In the genomic region with DNA sequence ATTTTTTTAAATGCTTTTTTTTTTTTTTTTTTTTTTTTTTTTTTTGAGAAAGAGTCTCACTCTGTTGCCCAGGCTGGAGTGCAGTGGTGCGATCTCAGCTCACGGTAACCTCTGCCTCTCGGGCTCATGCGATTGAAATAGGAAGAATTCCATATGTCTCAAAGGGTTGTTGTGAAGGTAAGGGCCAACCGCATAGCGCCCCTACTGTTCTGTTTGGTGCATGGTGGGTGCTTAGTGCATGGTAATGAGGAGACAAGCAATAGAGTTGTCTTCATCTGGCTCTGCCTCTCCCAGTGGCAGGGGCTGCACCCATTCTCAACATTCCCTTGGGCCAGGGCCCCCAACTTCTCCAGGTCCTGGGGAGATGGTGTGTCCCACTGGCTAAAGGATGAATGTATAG, we compare ENCODE assay signal across 8 cellular contexts.
A peak's percentile ranks its signal among the peaks of the same experiment; 100 is the strongest.
DNase-seq lines count a peak whose midpoint lies in the region; ATAC-seq, FAIRE-seq and TF ChIP-seq lines count a peak whose summit lies in the region.

No MANE protein-coding gene starts in this region.

- H3K4me1 ChIP-seq in OCI-LY3 (ENCODE audit: low read length): peaks cover 4% of the 10 kb centered on the region; the same call in 1 of the 2 replicates
- H3K4me1 ChIP-seq in keratinocyte (ENCODE audit: control insufficient read depth, extremely low read depth, insufficient read depth, low read length): no peaks in the 10 kb centered on the region

- intact Hi-C loops in activated T-helper 1 cell treated with anti-CD3 and anti-CD28 coated beads, Interleukin-12 subunit alpha, Interleukin-12 subunit beta, Interleukin-2, Interleukin-4 antibody, amounts not matched to agents 30 ng/mL and 10 ng/mL and 1 ng/mL, durations not matched to agents 14 hours and 24 hours and 36 hours (cut with micrococcal nuclease): no loop called here

- H3K4me1 Mint-ChIP-seq in activated T-helper 1 cell treated with anti-CD3 and anti-CD28 coated beads, Interleukin-12 subunit alpha, Interleukin-12 subunit beta, Interleukin-2, Interleukin-4 antibody, amounts not matched to agents 30 ng/mL and 10 ng/mL and 1 ng/mL, durations not matched to agents 14 hours and 24 hours and 36 hours (ENCODE audit: low read depth): no peaks in the 10 kb centered on the region

- ATAC-seq in HG02759 (IDR thresholded peaks at IDR 0.05; ENCODE audit: unreplicated experiment) (peak; percentile 63), HG02884 (IDR thresholded peaks at IDR 0.05; ENCODE audit: unreplicated experiment) (no peak), HG02588 (IDR thresholded peaks at IDR 0.05; ENCODE audit: unreplicated experiment) (no peak)

- H3K27ac ChIP-seq in OCI-LY3 (ENCODE audit: low read length): no peak overlapping the region
- no peak overlapping the region for H3K27ac ChIP-seq in keratinocyte (ENCODE audit: control insufficient read depth, insufficient read depth, low read length)

- H3K4me3 ChIP-seq in OCI-LY3 (ENCODE audit: low read length) (no peak overlapping the region), keratinocyte (ENCODE audit: control insufficient read depth in 2 of 3, extremely low read depth in 1 of 3, insufficient read depth in 2 of 3, low read depth in 1 of 3, low read length in 3 of 3) (no peak overlapping the region)

- H3K9ac ChIP-seq in OCI-LY3 (ENCODE audit: low read length) (no peak overlapping the region), keratinocyte (ENCODE audit: control insufficient read depth, extremely low read depth, insufficient read depth, low read length) (no peak overlapping the region)

- H3K9me3 ChIP-seq in OCI-LY3 (ENCODE audit: insufficient read depth, low read length) (no peaks in the 10 kb centered on the region), keratinocyte (ENCODE audit: control insufficient read depth, low read depth, low read length) (no peaks in the 10 kb centered on the region)

- no peaks in the 10 kb centered on the region for H3K79me2 ChIP-seq in OCI-LY3 (ENCODE audit: low read length)
- no peaks in the 10 kb centered on the region for H3K79me2 ChIP-seq in keratinocyte (ENCODE audit: control insufficient read depth, insufficient read depth, low read length)

- H3K9me3 Mint-ChIP-seq in activated T-helper 1 cell treated with anti-CD3 and anti-CD28 coated beads, Interleukin-12 subunit alpha, Interleukin-12 subunit beta, Interleukin-2, Interleukin-4 antibody, amounts not matched to agents 30 ng/mL and 10 ng/mL and 1 ng/mL, durations not matched to agents 14 hours and 24 hours and 36 hours: no peaks in the 10 kb centered on the region

- H3K9me1 ChIP-seq in keratinocyte (ENCODE audit: control insufficient read depth, extremely low read depth, insufficient read depth, low read length): no peaks in the 10 kb centered on the region

- no peaks in the 10 kb centered on the region for H3K36me3 Mint-ChIP-seq in activated T-helper 1 cell treated with anti-CD3 and anti-CD28 coated beads, Interleukin-12 subunit alpha, Interleukin-12 subunit beta, Interleukin-2, Interleukin-4 antibody, amounts not matched to agents 30 ng/mL and 10 ng/mL and 1 ng/mL, durations not matched to agents 14 hours and 24 hours and 36 hours (ENCODE audit: low read depth)

- no peak overlapping the region for H3K4me3 Mint-ChIP-seq in activated T-helper 1 cell treated with anti-CD3 and anti-CD28 coated beads, Interleukin-12 subunit alpha, Interleukin-12 subunit beta, Interleukin-2, Interleukin-4 antibody, amounts not matched to agents 30 ng/mL and 10 ng/mL and 1 ng/mL, durations not matched to agents 14 hours and 24 hours and 36 hours

- H4K20me1 ChIP-seq in OCI-LY3 (ENCODE audit: insufficient read depth, low read length): no peaks in the 10 kb centered on the region
- no peaks in the 10 kb centered on the region for H4K20me1 ChIP-seq in keratinocyte (ENCODE audit: control insufficient read depth, extremely low read depth, insufficient read depth, low read length)

- H3K36me3 ChIP-seq in OCI-LY3 (replicated peaks; ENCODE audit: low read depth, low read length) (no peaks in the 10 kb centered on the region), keratinocyte (ENCODE audit: control insufficient read depth in 2 of 2, extremely low read depth in 1 of 2, insufficient read depth in 2 of 2, low read length in 2 of 2) (no peaks in the 10 kb centered on the region)

- peaks cover 10% of the 10 kb centered on the region for H3K27me3 Mint-ChIP-seq in activated T-helper 1 cell treated with anti-CD3 and anti-CD28 coated beads, Interleukin-12 subunit alpha, Interleukin-12 subunit beta, Interleukin-2, Interleukin-4 antibody, amounts not matched to agents 30 ng/mL and 10 ng/mL and 1 ng/mL, durations not matched to agents 14 hours and 24 hours and 36 hours (ENCODE audit: insufficient read depth)

- DNase-seq in GM03348 (ENCODE audit: low spot score) (peak; percentile 48), keratinocyte (ENCODE audit: low read depth, low spot score) (no peak), globus pallidus (ENCODE audit: low spot score) (no peak)
- DNase-seq in activated T-helper 1 cell treated with anti-CD3 and anti-CD28 coated beads, Interleukin-12 subunit alpha, Interleukin-12 subunit beta, Interleukin-2, Interleukin-4 antibody, amounts not matched to agents 30 ng/mL and 10 ng/mL and 1 ng/mL, durations not matched to agents 14 hours and 24 hours and 36 hours (ENCODE audit: low spot score): peak; percentile 18

- H2AFZ ChIP-seq in OCI-LY3 (ENCODE audit: low read depth, low read length): no peak overlapping the region
- H2AFZ ChIP-seq in keratinocyte (ENCODE audit: control insufficient read depth, low read length): no peak overlapping the region

- TF ChIP-seq CTCF in OCI-LY3 (IDR thresholded peaks at IDR 0.05; ENCODE audit: low read depth, low read length): peak; percentile 64
- TF ChIP-seq CTCF in keratinocyte (optimal IDR thresholded peaks at IDR 0.05 in 1 of 3, IDR thresholded peaks at IDR 0.05 in 1 of 3, conservative IDR thresholded peaks at IDR 0.05 in 1 of 3; ENCODE audit: extremely low read depth in 1 of 3, insufficient read depth in 2 of 3, low read length in 3 of 3): peak; percentile 70 to 83 (median 71)

- H3K27me3 ChIP-seq in OCI-LY3 (ENCODE audit: low read depth, low read length) (peaks cover 8% of the 10 kb centered on the region; the same call in 1 of the 2 replicates), keratinocyte (ENCODE audit: control insufficient read depth, extremely low read depth, insufficient read depth, low read length) (no peaks in the 10 kb centered on the region)

- no peak for FAIRE-seq in keratinocyte (lab: Jason Lieb, UNC)

- H3K4me2 ChIP-seq in OCI-LY3 (ENCODE audit: low read length) (peak overlapping the region; percentile 4), keratinocyte (ENCODE audit: control insufficient read depth, extremely low read depth, insufficient read depth, low read depth, low read length) (no peak overlapping the region)

- H3K27ac Mint-ChIP-seq in activated T-helper 1 cell treated with anti-CD3 and anti-CD28 coated beads, Interleukin-12 subunit alpha, Interleukin-12 subunit beta, Interleukin-2, Interleukin-4 antibody, amounts not matched to agents 30 ng/mL and 10 ng/mL and 1 ng/mL, durations not matched to agents 14 hours and 24 hours and 36 hours: no peak overlapping the region

- dilution Hi-C loops in keratinocyte (cut with MboI; ENCODE audit: extremely low pct_ligation_motif_present, low sequenced_read_pairs): no loop called here

Comparison
In these comparisons a context has a peak if more than half of its experiments do, and no peak if none do; other contexts are left out.
1. DNase-seq: peak in GM03348 (single experiment) and activated T-helper 1 cell treated with anti-CD3 and anti-CD28 coated beads, Interleukin-12 subunit alpha, Interleukin-12 subunit beta, Interleukin-2, Interleukin-4 antibody, amounts not matched to agents 30 ng/mL and 10 ng/mL and 1 ng/mL, durations not matched to agents 14 hours and 24 hours and 36 hours (single experiment); none in keratinocyte (single experiment) and globus pallidus (single experiment).